In the genomic region with DNA sequence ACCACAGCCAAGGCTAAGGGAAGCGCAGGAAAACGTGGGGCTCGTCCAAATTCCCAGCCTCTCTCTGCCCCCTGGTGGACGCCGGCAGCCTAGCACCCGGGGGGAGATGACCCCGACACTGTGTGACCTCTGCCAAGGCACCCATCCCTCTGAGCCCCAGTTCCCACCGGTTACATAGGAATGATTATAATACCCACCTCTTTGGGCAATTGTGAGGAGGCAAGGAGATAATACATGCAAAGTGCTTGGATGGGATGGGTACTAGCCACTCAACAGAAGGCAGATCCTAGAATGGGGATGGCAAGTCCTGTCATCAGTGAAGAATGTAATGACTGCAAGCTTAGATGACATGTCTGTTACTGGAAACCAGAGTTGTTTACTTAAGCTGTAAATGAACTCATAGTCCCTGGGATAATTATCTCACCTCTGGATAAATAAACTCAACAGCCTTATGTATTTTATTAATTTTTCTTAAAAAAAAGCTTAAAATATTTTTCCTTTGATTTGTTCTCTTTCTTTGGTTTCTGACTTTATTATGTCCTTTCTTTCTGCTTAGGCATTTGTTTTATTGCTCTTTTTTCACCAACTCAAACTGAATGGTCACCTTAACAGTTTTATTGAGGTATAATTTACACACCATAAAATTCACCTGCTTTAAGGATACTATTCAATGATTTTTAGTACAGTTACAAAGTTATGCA, we compare ENCODE assay signal across 8 cellular contexts. TPM values are rescaled to one million over a fixed set of nuclear protein-coding genes. Genes with fewer than 3 reads are reported as not detected.
DNase-seq lines count a peak whose midpoint lies in the region; ATAC-seq and TF ChIP-seq lines count a peak whose summit lies in the region.

No MANE protein-coding gene starts in this region.

- TF ChIP-seq CTCF in neural cell (IDR thresholded peaks at IDR 0.05; ENCODE audit: poor library complexity, severe bottlenecking) (peak; percentile 55), stomach (IDR thresholded peaks at IDR 0.05) (peak in 5 of 7 experiments; percentile 59 to 85 (median 80))

- H3K9me2 ChIP-seq in neural cell (ENCODE audit: insufficient read depth, low read length): no peaks in the 10 kb centered on the region

- intact Hi-C loops in stomach (cut with DNase I; ENCODE audit: low total_unique reads): no loop called here

- H3K27ac ChIP-seq in neural cell (ENCODE audit: low read length) (no peak overlapping the region), stomach (peak overlapping the region in 2 of 5 donors; percentile 13 to 46)

- peaks cover 2% of the 10 kb centered on the region for H3K36me3 Mint-ChIP-seq in activated T-cell treated with anti-CD3 and anti-CD28 coated beads, Interleukin-2, amount 50 U/mL, for 24 hours (ENCODE audit: low read depth)

- H3K4me3 ChIP-seq in neural cell (ENCODE audit: low read length): no peak overlapping the region
- peak overlapping the region in 2 of 4 donors; percentile 8 to 12 for H3K4me3 ChIP-seq in stomach

- peak overlapping the region; percentile 61 for H3K4me3 Mint-ChIP-seq in activated T-cell treated with anti-CD3 and anti-CD28 coated beads, Interleukin-2, amount 50 U/mL, for 24 hours

- no peak overlapping the region for H2AFZ ChIP-seq in neural cell (ENCODE audit: low read depth, low read length)

- H3F3A ChIP-seq in neural cell (ENCODE audit: insufficient read depth, low read length, poor library complexity, severe bottlenecking): no peaks in the 10 kb centered on the region

- DNase-seq in COLO668 (lab: John Stamatoyannopoulos, UW; ENCODE audit: unreplicated experiment) (peak; percentile 100), OCI-M1 (lab: John Stamatoyannopoulos, UW) (peak; percentile 84), fibroblast of gingiva (ENCODE audit: low read depth) (peak; percentile 70), stomach (peak; percentile 72)
- DNase-seq in activated T-cell treated with anti-CD3 and anti-CD28 coated beads, Interleukin-2, amount 50 U/mL, for 24 hours: peak; percentile 84

- H3K9me3 Mint-ChIP-seq in activated T-cell treated with anti-CD3 and anti-CD28 coated beads, Interleukin-2, amount 50 U/mL, for 24 hours: no peaks in the 10 kb centered on the region

- no peak overlapping the region for H3K4me2 ChIP-seq in neural cell (ENCODE audit: low read length)

- no peak for TF ChIP-seq POLR2A in stomach (IDR thresholded peaks at IDR 0.05)

- TF ChIP-seq RAD21 in neural cell (conservative IDR thresholded peaks at IDR 0.05): peak; percentile 31

- peaks cover 18% of the 10 kb centered on the region for H3K4me1 Mint-ChIP-seq in activated T-cell treated with anti-CD3 and anti-CD28 coated beads, Interleukin-2, amount 50 U/mL, for 24 hours (ENCODE audit: low read depth)

- no peak overlapping the region for H3K9ac ChIP-seq in neural cell (ENCODE audit: low read length)

- H4K20me1 ChIP-seq in neural cell (ENCODE audit: insufficient read depth): no peaks in the 10 kb centered on the region

- WGBS in stomach, 5 donors: 0 to 6% (median 1%) methylated on average over 7 to 8 of the region's 8 CpGs

- peak overlapping the region; percentile 92 for H3K27ac Mint-ChIP-seq in activated T-cell treated with anti-CD3 and anti-CD28 coated beads, Interleukin-2, amount 50 U/mL, for 24 hours

- peak; percentile 64 for ATAC-seq in GM19438 (IDR thresholded peaks at IDR 0.05; ENCODE audit: low read depth, unreplicated experiment)
- peak; percentile 56 for ATAC-seq in HG03520 (IDR thresholded peaks at IDR 0.05; ENCODE audit: unreplicated experiment)

- H3K27me3 ChIP-seq in neural cell (ENCODE audit: insufficient read depth, low read depth, low read length) (no peaks in the 10 kb centered on the region), stomach (no peaks in the 10 kb centered on the region)

- H3K27me3 Mint-ChIP-seq in activated T-cell treated with anti-CD3 and anti-CD28 coated beads, Interleukin-2, amount 50 U/mL, for 24 hours: no peaks in the 10 kb centered on the region

- no peaks in the 10 kb centered on the region for H3K79me2 ChIP-seq in neural cell (replicated peaks; ENCODE audit: insufficient read depth, low read length)

- H3K36me3 ChIP-seq in neural cell (ENCODE audit: insufficient read depth, low read length) (no peaks in the 10 kb centered on the region), stomach (no peaks in the 10 kb centered on the region)

- H3K9me3 ChIP-seq in neural cell (ENCODE audit: low read length) (no peaks in the 10 kb centered on the region), stomach (no peaks in the 10 kb centered on the region)

- TF ChIP-seq EP300 in neural cell (conservative IDR thresholded peaks at IDR 0.05; ENCODE audit: poor library complexity, severe bottlenecking) (no peak), stomach (IDR thresholded peaks at IDR 0.05) (no peak)

- H3K4me1 ChIP-seq in stomach: peaks cover 0 to 10% (median 3%) of the 10 kb centered on the region in 4 donors

TF ChIP-seq in neural cell, 6 proteins besides CTCF, POLR2A, EP300 and RAD21:
- peak; percentile 50 for TF ChIP-seq SMC3 (conservative IDR thresholded peaks at IDR 0.05; ENCODE audit: poor library complexity)
- no peak for TF ChIP-seq POLR2AphosphoS5 (IDR thresholded peaks at IDR 0.05)

RNA-seq across cellular contexts. Expression of a gene that starts 11.3 kb away (rescaled TPM):
- polyA plus RNA-seq in neural cell (0.04 TPM in 1 of 2 replicates, not detected in the other), stomach (under 1 TPM; 0.31 to 0.68 (median 0.37) TPM)
- not detected in 2 replicates for polyA minus RNA-seq in neural cell
- total RNA-seq in stomach: 1 to 10 TPM in 3 of 5 donors, under 1 TPM in 1, not detected in 1; 0.14 to 5.2 (median 1.6) TPM

RNA-seq across cellular contexts. Expression of a gene that starts 28.8 kb away (rescaled TPM):
- not detected in 2 replicates for polyA plus RNA-seq in neural cell
- 0.49 TPM in 1 of 2 replicates, not detected in the other for polyA minus RNA-seq in neural cell
- total RNA-seq in stomach: 1 to 10 TPM in 2 of 5 donors, not detected in 3; 3.1 to 4.8 TPM
- polyA plus RNA-seq in stomach: 1 to 10 TPM in 2 of 3 donors, under 1 TPM in 1; 0.53 to 1.5 (median 1.5) TPM
